In genomic region chr7:77710861-77711260, GRCh38 we compare ENCODE assay signal across 22 cellular contexts.
"Had no signal": no experiment of that assay in that cellular context is flagged by ENCODE, and none has a peak within 500 bp of the region (broad histone marks: within the 10 kb centered on the region; RNA-seq: fewer than 3 reads in every experiment).

No MANE protein-coding gene starts in this region.

- DNase-seq: cortex of kidney; effector memory CD8-positive, alpha-beta T cell; foreskin fibroblast; gastrocnemius medialis; head of caudate nucleus; kidney; mesenchymal stem cell; mucosa of descending colon; naive thymus-derived CD4-positive, alpha-beta T cell; pancreas; right lobe of liver; small intestine; stimulated activated CD4-positive, alpha-beta T cell treated with anti-CD3 and anti-CD28 coated beads, Interleukin-15, amount 100 ng/mL, for 24 hours; stimulated activated CD4-positive, alpha-beta T cell treated with anti-CD3 and anti-CD28 coated beads, Interleukin-2, amount 100 ng/mL, for 48 hours; stimulated activated naive CD4-positive, alpha-beta T cell; stimulated activated naive CD8-positive, alpha-beta T cell treated with anti-CD3 and anti-CD28 coated beads, Interleukin-15, amount 100 ng/mL, for 72 hours; transverse colon; upper lobe of right lung; uterus had no signal

- H3K27me3 Mint-ChIP-seq: effector memory CD8-positive, alpha-beta T cell; naive thymus-derived CD4-positive, alpha-beta T cell; progenitor cell of endocrine pancreas; stimulated activated naive CD8-positive, alpha-beta T cell treated with anti-CD3 and anti-CD28 coated beads, Interleukin-15, amount 100 ng/mL, for 72 hours had no signal

- ATAC-seq: effector memory CD8-positive, alpha-beta T cell; gastrocnemius medialis; left lobe of liver; mucosa of descending colon; naive thymus-derived CD4-positive, alpha-beta T cell; pancreas; right lobe of liver; stimulated activated naive CD8-positive, alpha-beta T cell treated with anti-CD3 and anti-CD28 coated beads, Interleukin-15, amount 100 ng/mL, for 72 hours; upper lobe of right lung had no signal

- H3K4me3 Mint-ChIP-seq: effector memory CD8-positive, alpha-beta T cell; mesothelial cell of epicardium; stimulated activated naive CD8-positive, alpha-beta T cell treated with anti-CD3 and anti-CD28 coated beads, Interleukin-15, amount 100 ng/mL, for 72 hours had no signal

- H3K9me3 Mint-ChIP-seq: effector memory CD8-positive, alpha-beta T cell; mesothelial cell of epicardium; naive thymus-derived CD4-positive, alpha-beta T cell; stimulated activated naive CD8-positive, alpha-beta T cell treated with anti-CD3 and anti-CD28 coated beads, Interleukin-15, amount 100 ng/mL, for 72 hours had no signal

- H3K27ac Mint-ChIP-seq: progenitor cell of endocrine pancreas had no signal
